Comparison of ENCODE assay signal across 19 cellular contexts in the genomic region with DNA sequence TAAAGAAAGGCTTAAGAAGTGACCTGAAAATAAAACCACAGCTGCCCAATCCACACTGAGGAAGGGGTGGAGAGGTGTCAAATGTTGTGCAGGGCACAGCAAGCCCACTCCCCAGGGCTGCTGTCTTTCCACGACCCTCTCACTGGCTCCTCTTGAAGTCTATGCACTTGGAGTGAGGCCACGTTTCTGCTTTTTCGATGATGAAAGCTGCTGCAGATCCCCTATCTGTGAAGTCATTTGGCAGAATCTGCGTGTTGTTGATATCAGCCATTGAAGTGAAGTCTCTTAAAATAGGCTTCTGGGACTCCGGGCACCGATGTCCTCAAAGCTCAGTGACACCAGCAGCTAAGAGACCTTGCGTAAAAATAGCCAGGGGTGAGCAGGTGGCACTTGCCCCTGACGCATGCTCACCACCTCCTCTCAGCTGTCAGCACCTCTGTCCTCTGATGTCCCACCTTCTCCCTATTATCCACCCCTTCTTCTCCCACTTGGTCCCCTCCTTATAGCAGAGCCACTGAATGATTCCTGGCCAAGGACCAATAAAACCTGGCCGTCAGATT.
DNase-seq lines count a peak whose midpoint lies in the region; ATAC-seq and TF ChIP-seq lines count a peak whose summit lies in the region.
"Had no signal": no experiment of that assay in that cellular context is flagged by ENCODE, and none has a peak within 500 bp of the region (broad histone marks: within the 10 kb centered on the region; RNA-seq: fewer than 3 reads in every experiment).

No MANE protein-coding gene starts in this region.

- no peak for TF ChIP-seq POLR2A in gastrocnemius medialis (IDR thresholded peaks at IDR 0.05)

- intact Hi-C loops in Panc1 (cut with micrococcal nuclease; ENCODE audit: unreplicated experiment) (no loop called here), Right ventricle myocardium superior (cut with DNase I) (loop anchor here (5.0 kb wide), 1 partner anchor 46 kb away; no protein-coding TSS in a partner anchor), right cardiac atrium (cut with DNase I) (loop anchor here in 2 of 4 donors (5.0 kb wide), 1 partner anchor 46 kb away; no protein-coding TSS in a partner anchor), gastrocnemius medialis (cut with DNase I; ENCODE audit: low total_unique reads) (no loop called here)

- no peak overlapping the region for H3K4me3 ChIP-seq in Panc1 (ENCODE audit: low read depth in 2 of 2, low read length in 2 of 2)
- no peak overlapping the region for H3K4me3 ChIP-seq in right cardiac atrium (ENCODE audit: low read length)
- no peak overlapping the region for H3K4me3 ChIP-seq in gastrocnemius medialis
- no peak overlapping the region for H3K4me3 ChIP-seq in MG63
- H3K4me3 ChIP-seq: BLaER1 treated with 17β-estradiol and CSF1 and Interleukin-3, amounts not matched to agents 10 nM and 100 nM; SJCRH30 had no signal

- no peaks in the 10 kb centered on the region for H3K36me3 ChIP-seq in Panc1 (ENCODE audit: control insufficient read depth, insufficient read depth, low read length)
- H3K36me3 ChIP-seq in gastrocnemius medialis, result no peaks in the 10 kb centered on the region
- H3K36me3 ChIP-seq in MG63, result no peaks in the 10 kb centered on the region
- H3K36me3 ChIP-seq: BLaER1 treated with 17β-estradiol and CSF1 and Interleukin-3, amounts not matched to agents 10 nM and 100 nM; SJCRH30 had no signal

- no peaks in the 10 kb centered on the region for H3K27me3 ChIP-seq in Panc1 (ENCODE audit: control insufficient read depth, insufficient read depth, low read length)
- H3K27me3 ChIP-seq in right cardiac atrium (ENCODE audit: control insufficient read depth, insufficient read depth), result no peaks in the 10 kb centered on the region
- peaks cover 0 to 2% (median 0%) of the 10 kb centered on the region in 3 donors for H3K27me3 ChIP-seq in gastrocnemius medialis
- no peaks in the 10 kb centered on the region for H3K27me3 ChIP-seq in MG63
- H3K27me3 ChIP-seq: BLaER1 treated with 17β-estradiol and CSF1 and Interleukin-3, amounts not matched to agents 10 nM and 100 nM; SJCRH30 had no signal

- H3K9me3 ChIP-seq in Panc1 (ENCODE audit: control insufficient read depth, insufficient read depth, low read depth, low read length), result peaks cover 19% of the 10 kb centered on the region; the same call in 1 of the 2 replicates
- H3K9me3 ChIP-seq in right cardiac atrium (ENCODE audit: control insufficient read depth, low read length), result no peaks in the 10 kb centered on the region
- H3K9me3 ChIP-seq in gastrocnemius medialis, result peaks cover 0 to 6% (median 0%) of the 10 kb centered on the region in 3 donors
- H3K9me3 ChIP-seq in MG63, result peaks cover 4% of the 10 kb centered on the region; the same call in 1 of the 2 replicates

- ATAC-seq in Panc1 (no peak), Right ventricle myocardium superior (ENCODE audit: poor library complexity) (peak; percentile 82), right cardiac atrium (peak; percentile 89 to 91), gastrocnemius medialis (peak; percentile 96 to 97), SK-N-SH treated with all-trans-retinoic acid at 6 μM for 48 hours (no peak)
- ATAC-seq: CD8-positive, alpha-beta T cell; HCT116 had no signal

- peak overlapping the region; percentile 71; the same call in 1 of the 2 replicates for H3K27ac ChIP-seq in Panc1 (ENCODE audit: low read length)
- H3K27ac ChIP-seq in right cardiac atrium (ENCODE audit: low read length), result peak overlapping the region; percentile 93
- H3K27ac ChIP-seq in gastrocnemius medialis, result peak overlapping the region; percentile 66 to 82 (median 76)
- H3K27ac ChIP-seq: BLaER1 treated with 17β-estradiol and CSF1 and Interleukin-3, amounts not matched to agents 10 nM and 100 nM had no signal

- TF ChIP-seq CTCF in Panc1 (IDR thresholded peaks at IDR 0.05) (no peak), gastrocnemius medialis (IDR thresholded peaks at IDR 0.05 in 4 of 5, conservative IDR thresholded peaks at IDR 0.05 in 1 of 5) (no peak)

- CTCF ChIA-PET in Panc1 (lab: Charles Lee), result no interaction called here

- BruUV-seq in Panc1 (replicated peaks; lab: Mats Ljungman, UMichigan), result no TSS peak

- DNase-seq in Panc1 (ENCODE audit: low read depth, low spot score), result no peak
- peak; percentile 71 for DNase-seq in Right ventricle myocardium superior
- peak; percentile 57 to 80 (median 75) for DNase-seq in right cardiac atrium
- peak; percentile 65 to 78 for DNase-seq in gastrocnemius medialis
- no peak for DNase-seq in MG63
- DNase-seq in epidermal melanocyte (ENCODE audit: insufficient read length, low spot score), result no peak
- DNase-seq in NCI-H2171 (lab: John Stamatoyannopoulos, UW), result no peak
- DNase-seq: CD8-positive, alpha-beta T cell; DMS53; EL; NCI-H1092 treated with DMSO at 0.1 percent for 48 hours; NCI-H2081 treated with DMSO at 0.1 percent for 48 hours; NCI-H510A; NCI-H748 treated with DMSO at 0.1 percent for 48 hours; RPMI8226 had no signal

- 0 out of 2 replicates have a peak, but pooled peaks cover 2% of the 10 kb centered on the region for H3K4me1 ChIP-seq in Panc1 (ENCODE audit: control insufficient read depth, insufficient read depth, low read length)
- H3K4me1 ChIP-seq in right cardiac atrium (ENCODE audit: control insufficient read depth, insufficient read depth, low read length), result peaks cover 3% of the 10 kb centered on the region
- peaks cover 22 to 24% of the 10 kb centered on the region in 2 donors for H3K4me1 ChIP-seq in gastrocnemius medialis

- POLR2A ChIA-PET in Panc1 (lab: Charles Lee), result no interaction called here

- WGBS in right cardiac atrium, result 51% methylated on average over 9 of the region's 9 CpGs

- in situ Hi-C loops in Panc1 (cut with HindIII; ENCODE audit: low pct_unique_long_range_greater_than_20kb, low sequenced_read_pairs), result no loop called here
- in situ Hi-C loops in gastrocnemius medialis (cut with MboI; ENCODE audit: low sequenced_read_pairs in 4 of 4), result no loop called here

TF ChIP-seq in SK-N-SH treated with all-trans-retinoic acid at 6 μM for 48 hours, 23 proteins besides CTCF, POLR2A, EP300 and RAD21 (continues in another document):
- TF ChIP-seq ISL1 (CRISPR knock-in tag; IDR thresholded peaks at IDR 0.05), result no peak
- TF ChIP-seq ARNTL (CRISPR knock-in tag; IDR thresholded peaks at IDR 0.05; ENCODE audit: borderline replicate concordance, low read depth), result no peak
- TF ChIP-seq ESRRG (CRISPR knock-in tag; IDR thresholded peaks at IDR 0.05), result no peak
- TF ChIP-seq ZFP30 (CRISPR knock-in tag; IDR thresholded peaks at IDR 0.05), result no peak
- TF ChIP-seq ZC3H10 (CRISPR knock-in tag; IDR thresholded peaks at IDR 0.05), result no peak
- no peak for TF ChIP-seq PPARA (CRISPR knock-in tag; IDR thresholded peaks at IDR 0.05; ENCODE audit: borderline replicate concordance)
- TF ChIP-seq, protein P1, sequence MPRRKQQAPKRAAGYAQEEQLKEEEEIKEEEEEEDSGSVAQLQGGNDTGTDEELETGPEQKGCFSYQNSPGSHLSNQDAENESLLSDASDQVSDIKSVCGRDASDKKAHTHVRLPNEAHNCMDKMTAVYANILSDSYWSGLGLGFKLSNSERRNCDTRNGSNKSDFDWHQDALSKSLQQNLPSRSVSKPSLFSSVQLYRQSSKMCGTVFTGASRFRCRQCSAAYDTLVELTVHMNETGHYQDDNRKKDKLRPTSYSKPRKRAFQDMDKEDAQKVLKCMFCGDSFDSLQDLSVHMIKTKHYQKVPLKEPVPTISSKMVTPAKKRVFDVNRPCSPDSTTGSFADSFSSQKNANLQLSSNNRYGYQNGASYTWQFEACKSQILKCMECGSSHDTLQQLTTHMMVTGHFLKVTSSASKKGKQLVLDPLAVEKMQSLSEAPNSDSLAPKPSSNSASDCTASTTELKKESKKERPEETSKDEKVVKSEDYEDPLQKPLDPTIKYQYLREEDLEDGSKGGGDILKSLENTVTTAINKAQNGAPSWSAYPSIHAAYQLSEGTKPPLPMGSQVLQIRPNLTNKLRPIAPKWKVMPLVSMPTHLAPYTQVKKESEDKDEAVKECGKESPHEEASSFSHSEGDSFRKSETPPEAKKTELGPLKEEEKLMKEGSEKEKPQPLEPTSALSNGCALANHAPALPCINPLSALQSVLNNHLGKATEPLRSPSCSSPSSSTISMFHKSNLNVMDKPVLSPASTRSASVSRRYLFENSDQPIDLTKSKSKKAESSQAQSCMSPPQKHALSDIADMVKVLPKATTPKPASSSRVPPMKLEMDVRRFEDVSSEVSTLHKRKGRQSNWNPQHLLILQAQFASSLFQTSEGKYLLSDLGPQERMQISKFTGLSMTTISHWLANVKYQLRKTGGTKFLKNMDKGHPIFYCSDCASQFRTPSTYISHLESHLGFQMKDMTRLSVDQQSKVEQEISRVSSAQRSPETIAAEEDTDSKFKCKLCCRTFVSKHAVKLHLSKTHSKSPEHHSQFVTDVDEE (CRISPR knock-in tag; IDR thresholded peaks at IDR 0.05), result no peak
- no peak for TF ChIP-seq ZNF8 (CRISPR knock-in tag; IDR thresholded peaks at IDR 0.05)
- no peak for TF ChIP-seq TOX (CRISPR knock-in tag; IDR thresholded peaks at IDR 0.05; ENCODE audit: borderline replicate concordance)
- TF ChIP-seq, protein P2, sequence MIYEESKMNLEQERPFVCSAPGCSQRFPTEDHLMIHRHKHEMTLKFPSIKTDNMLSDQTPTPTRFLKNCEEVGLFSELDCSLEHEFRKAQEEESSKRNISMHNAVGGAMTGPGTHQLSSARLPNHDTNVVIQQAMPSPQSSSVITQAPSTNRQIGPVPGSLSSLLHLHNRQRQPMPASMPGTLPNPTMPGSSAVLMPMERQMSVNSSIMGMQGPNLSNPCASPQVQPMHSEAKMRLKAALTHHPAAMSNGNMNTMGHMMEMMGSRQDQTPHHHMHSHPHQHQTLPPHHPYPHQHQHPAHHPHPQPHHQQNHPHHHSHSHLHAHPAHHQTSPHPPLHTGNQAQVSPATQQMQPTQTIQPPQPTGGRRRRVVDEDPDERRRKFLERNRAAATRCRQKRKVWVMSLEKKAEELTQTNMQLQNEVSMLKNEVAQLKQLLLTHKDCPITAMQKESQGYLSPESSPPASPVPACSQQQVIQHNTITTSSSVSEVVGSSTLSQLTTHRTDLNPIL (CRISPR knock-in tag; IDR thresholded peaks at IDR 0.05; ENCODE audit: low read depth), result no peak
- TF ChIP-seq TCF4 (CRISPR knock-in tag; IDR thresholded peaks at IDR 0.05; ENCODE audit: borderline replicate concordance), result no peak
- TF ChIP-seq, protein P3, sequence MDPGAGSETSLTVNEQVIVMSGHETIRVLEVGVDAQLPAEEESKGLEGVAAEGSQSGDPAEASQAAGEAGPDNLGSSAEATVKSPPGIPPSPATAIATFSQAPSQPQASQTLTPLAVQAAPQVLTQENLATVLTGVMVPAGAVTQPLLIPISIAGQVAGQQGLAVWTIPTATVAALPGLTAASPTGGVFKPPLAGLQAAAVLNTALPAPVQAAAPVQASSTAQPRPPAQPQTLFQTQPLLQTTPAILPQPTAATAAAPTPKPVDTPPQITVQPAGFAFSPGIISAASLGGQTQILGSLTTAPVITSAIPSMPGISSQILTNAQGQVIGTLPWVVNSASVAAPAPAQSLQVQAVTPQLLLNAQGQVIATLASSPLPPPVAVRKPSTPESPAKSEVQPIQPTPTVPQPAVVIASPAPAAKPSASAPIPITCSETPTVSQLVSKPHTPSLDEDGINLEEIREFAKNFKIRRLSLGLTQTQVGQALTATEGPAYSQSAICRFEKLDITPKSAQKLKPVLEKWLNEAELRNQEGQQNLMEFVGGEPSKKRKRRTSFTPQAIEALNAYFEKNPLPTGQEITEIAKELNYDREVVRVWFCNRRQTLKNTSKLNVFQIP (CRISPR knock-in tag; IDR thresholded peaks at IDR 0.05; ENCODE audit: borderline replicate concordance, low read depth), result no peak

Comparison
In these comparisons a context has a peak if more than half of its experiments do, and no peak if none do; other contexts are left out.
1. ATAC-seq: peak in Right ventricle myocardium superior (single experiment), right cardiac atrium (2 of 2) and gastrocnemius medialis (2 of 2); none in Panc1 (single experiment) and SK-N-SH treated with all-trans-retinoic acid at 6 μM for 48 hours (single experiment).
2. DNase-seq: peak in Right ventricle myocardium superior (single experiment), right cardiac atrium (3 of 3) and gastrocnemius medialis (2 of 2); none in Panc1 (single experiment), MG63 (single experiment), epidermal melanocyte (single experiment) and NCI-H2171 (single experiment).
3. Peak in every context shown above with its lines, with median percentiles within 50 percentile points of each other: H3K27ac ChIP-seq.